In genomic region chr10:89426230-89426868, GRCh38 we compare ENCODE assay signal across 8 cellular contexts. TPM values are rescaled to one million over a fixed set of nuclear protein-coding genes. Genes with fewer than 3 reads are reported as not detected.
DNase-seq lines count a peak whose midpoint lies in the region; FAIRE-seq and TF ChIP-seq lines count a peak whose summit lies in the region.

No MANE protein-coding gene starts in this region.

- peak; percentile 82 for TF ChIP-seq CTCF in 22Rv1 (IDR thresholded peaks at IDR 0.05)
- TF ChIP-seq CTCF in Loucy (conservative IDR thresholded peaks at IDR 0.05; ENCODE audit: low read length), result peak; percentile 87
- TF ChIP-seq CTCF in WI38 (IDR thresholded peaks at IDR 0.05; ENCODE audit: low read depth, low read length), result peak; percentile 54
- peak; percentile 70 for TF ChIP-seq CTCF in cardiac muscle cell (IDR thresholded peaks at IDR 0.05; ENCODE audit: low read depth, low read length)

- no peak overlapping the region for H3K4me2 ChIP-seq in Loucy (ENCODE audit: low read depth, low read length, poor library complexity, severe bottlenecking)

- FAIRE-seq in G401.6 (lab: Jason Lieb, UNC), result peak; percentile 85

- H3K4me3 ChIP-seq in Loucy (ENCODE audit: low read length, poor library complexity, severe bottlenecking), result no peak overlapping the region
- no peak overlapping the region for H3K4me3 ChIP-seq in WI38 (ENCODE audit: low read depth, low read length)
- H3K4me3 ChIP-seq in cardiac muscle cell, result no peak overlapping the region

- DNase-seq in cardiac muscle cell (ENCODE audit: low read depth in 1 of 2, low spot score in 1 of 2) (peak; percentile 67 to 80), renal cortical epithelial cell (ENCODE audit: low read depth) (peak; percentile 71), activated gamma-delta T cell treated with Interleukin-2 at 50 U/mL for 16 hours (no peak)
- DNase-seq in activated T-cell treated with anti-CD3 and anti-CD28 coated beads, Interleukin-2, amount 50 U/mL, for 24 hours, result no peak

- H2AFZ ChIP-seq in Loucy (ENCODE audit: low read length), result peak overlapping the region; percentile 44; the same call in 1 of the 2 replicates

- no peak overlapping the region for H3K4me3 Mint-ChIP-seq in activated T-cell treated with anti-CD3 and anti-CD28 coated beads, Interleukin-2, amount 50 U/mL, for 24 hours

- H3K4me1 Mint-ChIP-seq in activated T-cell treated with anti-CD3 and anti-CD28 coated beads, Interleukin-2, amount 50 U/mL, for 24 hours (ENCODE audit: low read depth), result peaks cover under 1% of the 10 kb centered on the region

- H3K4me1 ChIP-seq in Loucy (ENCODE audit: insufficient read depth, low read length, poor library complexity, severe bottlenecking) (no peaks in the 10 kb centered on the region), cardiac muscle cell (ENCODE audit: low read depth) (peaks cover 1% of the 10 kb centered on the region)

- no peak overlapping the region for H3K9ac ChIP-seq in Loucy (ENCODE audit: low read depth, low read length, poor library complexity, severe bottlenecking)

- peaks cover 3% of the 10 kb centered on the region for H3K27me3 Mint-ChIP-seq in activated T-cell treated with anti-CD3 and anti-CD28 coated beads, Interleukin-2, amount 50 U/mL, for 24 hours

- no peaks in the 10 kb centered on the region for H3K9me3 Mint-ChIP-seq in activated T-cell treated with anti-CD3 and anti-CD28 coated beads, Interleukin-2, amount 50 U/mL, for 24 hours

- H3K36me3 ChIP-seq in Loucy (ENCODE audit: insufficient read depth, low read length), result no peaks in the 10 kb centered on the region
- H3K36me3 ChIP-seq in cardiac muscle cell, result no peaks in the 10 kb centered on the region

- H3K9me3 ChIP-seq in Loucy (ENCODE audit: insufficient read depth, low read depth, low read length) (no peaks in the 10 kb centered on the region), cardiac muscle cell (ENCODE audit: low read depth) (no peaks in the 10 kb centered on the region)

- no peaks in the 10 kb centered on the region for H3F3A ChIP-seq in Loucy (ENCODE audit: low read depth)

- no peak overlapping the region for H3K27ac Mint-ChIP-seq in activated T-cell treated with anti-CD3 and anti-CD28 coated beads, Interleukin-2, amount 50 U/mL, for 24 hours

- peaks cover 3% of the 10 kb centered on the region for H3K36me3 Mint-ChIP-seq in activated T-cell treated with anti-CD3 and anti-CD28 coated beads, Interleukin-2, amount 50 U/mL, for 24 hours (ENCODE audit: low read depth)

- no peaks in the 10 kb centered on the region for H3K27me3 ChIP-seq in Loucy (ENCODE audit: insufficient read depth, low read length, poor library complexity, severe bottlenecking)
- no peaks in the 10 kb centered on the region for H3K27me3 ChIP-seq in cardiac muscle cell

- H3K27ac ChIP-seq in 22Rv1 (no peak overlapping the region), cardiac muscle cell (peak overlapping the region; percentile 6)

- H3K79me2 ChIP-seq in Loucy (ENCODE audit: insufficient read depth, low read length), result no peaks in the 10 kb centered on the region

- H4K20me1 ChIP-seq in Loucy (ENCODE audit: insufficient read depth, low read length, poor library complexity, severe bottlenecking), result no peaks in the 10 kb centered on the region

- H3K9me2 ChIP-seq in Loucy (replicated peaks; ENCODE audit: low read depth, low read length), result no peaks in the 10 kb centered on the region

RNA-seq across cellular contexts. Expression of gene IFIT5, which starts 12.0 kb away (rescaled TPM):
- total RNA-seq in cardiac muscle cell, result 4.4 and 4.8 TPM in 2 replicates
- 6.6 and 6.9 TPM in 2 replicates for polyA plus RNA-seq in cardiac muscle cell
- 16.0 and 41.0 TPM in 2 replicates for total RNA-seq in renal cortical epithelial cell

RNA-seq across cellular contexts. Expression of gene IFIT1, which starts 33.9 kb away (rescaled TPM):
- 22.7 and 23.9 TPM in 2 replicates for total RNA-seq in cardiac muscle cell
- polyA plus RNA-seq in cardiac muscle cell, result 24.4 and 32.8 TPM in 2 replicates
- total RNA-seq in renal cortical epithelial cell, result 10.2 and 23.3 TPM in 2 replicates

RNA-seq across cellular contexts. Expression of gene IFIT1B, which starts 48.5 kb away (rescaled TPM):
- not detected in 2 replicates for total RNA-seq in cardiac muscle cell
- 0.31 and 0.99 TPM in 2 replicates for polyA plus RNA-seq in cardiac muscle cell
- total RNA-seq in renal cortical epithelial cell, result not detected in 2 replicates

Comparison
In these comparisons a context has a peak if more than half of its experiments do, and no peak if none do; other contexts are left out.
1. DNase-seq: peak in cardiac muscle cell (2 of 2) and renal cortical epithelial cell (single experiment); none in activated T-cell treated with anti-CD3 and anti-CD28 coated beads, Interleukin-2, amount 50 U/mL, for 24 hours (single experiment) and activated gamma-delta T cell treated with Interleukin-2 at 50 U/mL for 16 hours (single experiment).
2. Peak in every context shown above with its lines, with median percentiles within 50 percentile points of each other: CTCF ChIP-seq.